Comparison of ENCODE assay signal across 30 cellular contexts in the genomic region with DNA sequence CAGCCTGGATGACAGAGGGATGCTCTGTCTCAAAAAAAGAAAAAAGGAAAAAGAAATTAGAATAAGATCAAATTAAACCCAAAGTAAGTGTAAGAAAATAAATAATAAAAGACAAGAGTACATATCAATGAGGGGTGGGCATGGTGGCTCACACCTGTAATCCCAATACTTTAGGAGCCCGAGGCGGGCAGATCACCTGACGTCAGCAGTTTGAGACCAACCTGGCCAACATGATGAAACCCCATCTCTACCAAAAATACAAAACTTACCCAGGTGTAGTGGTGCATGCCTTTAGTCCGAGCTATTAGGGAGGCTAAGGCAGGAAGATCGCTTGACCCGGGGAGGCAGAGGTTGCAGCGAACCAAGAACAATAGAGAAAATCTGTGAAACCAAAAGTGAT.
"Had no signal": no experiment of that assay in that cellular context is flagged by ENCODE, and none has a peak within 500 bp of the region (broad histone marks: within the 10 kb centered on the region; RNA-seq: fewer than 3 reads in every experiment).

No MANE protein-coding gene starts in this region.

- H3K36me3 ChIP-seq: heart left ventricle, left ventricle myocardium inferior, ovary, prostate gland, stomach, tibial artery, upper lobe of right lung had no signal

- H3K4me3 ChIP-seq: heart left ventricle, left ventricle myocardium inferior, lung, mucosa of descending colon, ovary, prostate gland, skin epidermis, stomach, testis, tibial artery, upper lobe of right lung had no signal

- DNase-seq: heart left ventricle; hypothalamus; immature natural killer cell; kidney; left colon; left ventricle myocardium inferior; mesendoderm; midbrain; mucosa of descending colon; naive thymus-derived CD4-positive, alpha-beta T cell; retina; stimulated activated CD4-positive, alpha-beta T cell treated with anti-CD3 and anti-CD28 coated beads, Interleukin-12 subunit alpha, Interleukin-12 subunit beta, amount 100 ng/mL, for 4 hours; stimulated activated CD4-positive, alpha-beta T cell treated with anti-CD3 and anti-CD28 coated beads, Interleukin-15, amount 100 ng/mL, for 24 hours; stimulated activated CD4-positive, alpha-beta T cell treated with anti-CD3 and anti-CD28 coated beads, Interleukin-2, amount 100 ng/mL, for 24 hours; stimulated activated CD4-positive, alpha-beta T cell treated with anti-CD3 and anti-CD28 coated beads, Interleukin-4, amount 100 ng/mL, for 1 hour; stimulated activated naive B cell treated with anti-CD40 and anti-IgM and Interleukin-4, amounts not matched to agents 10 μg/mL and 1 μg/mL and 100 μg/mL, for 72 hours; stimulated activated naive CD8-positive, alpha-beta T cell treated with anti-CD3 and anti-CD28 coated beads, Interleukin-15, Interleukin-2, amounts not matched to agents 100 U/mL and 50 U/mL, for 24 hours; stomach; testis; tibial artery; trophoblast cell; upper lobe of right lung had no signal

- ATAC-seq: heart left ventricle; left colon; mucosa of descending colon; naive thymus-derived CD4-positive, alpha-beta T cell; natural killer cell treated with Interleukin-12 subunit alpha and Interleukin-12 subunit beta and Interleukin-15 and Interleukin-18, amount 100 ng/mL, for 72 hours; right cardiac atrium; stimulated activated naive B cell treated with anti-CD40 and anti-IgM and Interleukin-4, amounts not matched to agents 10 μg/mL and 1 μg/mL and 100 μg/mL, for 72 hours; stimulated activated naive CD8-positive, alpha-beta T cell treated with anti-CD3 and anti-CD28 coated beads, Interleukin-15, Interleukin-2, amounts not matched to agents 100 U/mL and 50 U/mL, for 24 hours; upper lobe of right lung had no signal

- FAIRE-seq: islet of Langerhans, kidney, urothelium cell line had no signal

- H3K27me3 ChIP-seq: heart left ventricle, ovary, stomach, testis, tibial artery, upper lobe of right lung had no signal

- H3K4me1 ChIP-seq: heart left ventricle, left ventricle myocardium inferior, prostate gland, stomach, testis, tibial artery, upper lobe of right lung had no signal

- H3K27ac Mint-ChIP-seq: immature natural killer cell; natural killer cell treated with Interleukin-12 subunit alpha and Interleukin-12 subunit beta and Interleukin-15 and Interleukin-18, amount 100 ng/mL, for 72 hours; stimulated activated naive B cell treated with anti-CD40 and anti-IgM and Interleukin-4, amounts not matched to agents 10 μg/mL and 1 μg/mL and 100 μg/mL, for 72 hours had no signal

- H3K4me3 Mint-ChIP-seq: immature natural killer cell; naive thymus-derived CD4-positive, alpha-beta T cell; natural killer cell treated with Interleukin-12 subunit alpha and Interleukin-12 subunit beta and Interleukin-15 and Interleukin-18, amount 100 ng/mL, for 72 hours; stimulated activated naive B cell treated with anti-CD40 and anti-IgM and Interleukin-4, amounts not matched to agents 10 μg/mL and 1 μg/mL and 100 μg/mL, for 72 hours had no signal

- H3K4me1 Mint-ChIP-seq: immature natural killer cell; naive thymus-derived CD4-positive, alpha-beta T cell; stimulated activated naive B cell treated with anti-CD40 and anti-IgM and Interleukin-4, amounts not matched to agents 10 μg/mL and 1 μg/mL and 100 μg/mL, for 72 hours had no signal

- H3K9me3 Mint-ChIP-seq: immature natural killer cell; natural killer cell treated with Interleukin-12 subunit alpha and Interleukin-12 subunit beta and Interleukin-15 and Interleukin-18, amount 100 ng/mL, for 72 hours had no signal

- H3K36me3 Mint-ChIP-seq: immature natural killer cell; naive thymus-derived CD4-positive, alpha-beta T cell; natural killer cell treated with Interleukin-12 subunit alpha and Interleukin-12 subunit beta and Interleukin-15 and Interleukin-18, amount 100 ng/mL, for 72 hours had no signal

- H3K27me3 Mint-ChIP-seq: naive thymus-derived CD4-positive, alpha-beta T cell; natural killer cell treated with Interleukin-12 subunit alpha and Interleukin-12 subunit beta and Interleukin-15 and Interleukin-18, amount 100 ng/mL, for 72 hours; stimulated activated naive B cell treated with anti-CD40 and anti-IgM and Interleukin-4, amounts not matched to agents 10 μg/mL and 1 μg/mL and 100 μg/mL, for 72 hours had no signal

- H3K27ac ChIP-seq: heart left ventricle, left ventricle myocardium inferior, ovary, prostate gland, skin epidermis, stomach, testis, tibial artery, upper lobe of right lung had no signal

- H3K9me3 ChIP-seq: mucosa of descending colon, ovary, prostate gland, stomach, testis, tibial artery, upper lobe of right lung had no signal
